Comparison of ENCODE assay signal across 24 cellular contexts in genomic region chr9:112325127-112325526, GRCh38.
"Had no signal": no experiment of that assay in that cellular context is flagged by ENCODE, and none has a peak within 500 bp of the region (broad histone marks: within the 10 kb centered on the region; RNA-seq: fewer than 3 reads in every experiment).

No MANE protein-coding gene starts in this region.

- H3K27ac ChIP-seq: colonic mucosa, lower lobe of right lung, prostate gland, right atrium auricular region, tibial artery, vagina had no signal

- H3K36me3 ChIP-seq: colonic mucosa, lower lobe of right lung, prostate gland, vagina had no signal

- H3K9me3 ChIP-seq: colonic mucosa, lower lobe of right lung, prostate gland, vagina had no signal

- H3K27ac Mint-ChIP-seq: activated naive CD4-positive, alpha-beta T cell treated with anti-CD3 and anti-CD28 coated beads for 36 hours; activated T-helper 2 cell treated with anti-CD3 and anti-CD28 coated beads, Interferon-gamma antibody, Interleukin-2, Interleukin-4, amounts not matched to agents 10 μg/mL and 5 μg/mL and 100 μg/mL, durations not matched to agents 14 hours and 24 hours and 36 hours had no signal

- H3K4me3 Mint-ChIP-seq: activated CD4-positive, alpha-beta T cell treated with anti-CD3 and anti-CD28 coated beads, Interleukin-2, amount 10 ng/mL, durations not matched to agents 24 days and 14 days; activated CD8-positive, alpha-beta T cell treated with anti-CD3 and anti-CD28 coated beads for 36 hours; activated naive CD4-positive, alpha-beta T cell treated with anti-CD3 and anti-CD28 coated beads for 36 hours; activated naive CD8-positive, alpha-beta T cell treated with anti-CD3 and anti-CD28 coated beads, Interleukin-2, amount 50 U/mL, for 24 hours; nephron progenitor cell had no signal

- H3K27me3 ChIP-seq: colonic mucosa, right atrium auricular region, tibial artery, vagina had no signal

- H3K4me3 ChIP-seq: colonic mucosa, lower lobe of right lung, prostate gland, right atrium auricular region, tibial artery, vagina had no signal

- H3K27me3 Mint-ChIP-seq: activated CD4-positive, alpha-beta T cell treated with anti-CD3 and anti-CD28 coated beads, Interleukin-2, amount 10 ng/mL, durations not matched to agents 24 days and 14 days; activated CD8-positive, alpha-beta T cell treated with anti-CD3 and anti-CD28 coated beads for 36 hours; activated naive CD8-positive, alpha-beta T cell treated with anti-CD3 and anti-CD28 coated beads, Interleukin-2, amount 50 U/mL, for 24 hours; brain had no signal

- ATAC-seq: activated CD8-positive, alpha-beta T cell treated with anti-CD3 and anti-CD28 coated beads for 36 hours; activated naive CD8-positive, alpha-beta T cell treated with anti-CD3 and anti-CD28 coated beads, Interleukin-2, amount 50 U/mL, for 24 hours; left cardiac atrium; lower lobe of right lung; stimulated activated naive CD8-positive, alpha-beta T cell treated with anti-CD3 and anti-CD28 coated beads, Interleukin-15, Interleukin-2, amounts not matched to agents 100 U/mL and 50 U/mL, for 24 hours had no signal

- DNase-seq: activated CD4-positive, alpha-beta T cell treated with anti-CD3 and anti-CD28 coated beads, Interleukin-2, amount 10 ng/mL, durations not matched to agents 24 days and 14 days; activated CD8-positive, alpha-beta T cell treated with anti-CD3 and anti-CD28 coated beads for 36 hours; activated naive CD4-positive, alpha-beta T cell treated with anti-CD3 and anti-CD28 coated beads for 36 hours; activated naive CD8-positive, alpha-beta T cell treated with anti-CD3 and anti-CD28 coated beads, Interleukin-2, amount 50 U/mL, for 24 hours; activated T-cell treated with anti-CD3 and anti-CD28 coated beads, Interleukin-2, amount 50 U/mL, for 1 hour; anterior cingulate cortex; caudate nucleus; colonic mucosa; erythroblast; left cardiac atrium; lower lobe of right lung; nephron progenitor cell; occipital lobe; stimulated activated CD4-positive, alpha-beta T cell treated with anti-CD3 and anti-CD28 coated beads, Interleukin-12 subunit alpha, Interleukin-12 subunit beta, amount 100 ng/mL, for 4 hours; stimulated activated CD4-positive, alpha-beta T cell treated with anti-CD3 and anti-CD28 coated beads, Interleukin-1b, Interleukin-23, amount 100 ng/mL, for 48 hours; stimulated activated CD8-positive, alpha-beta memory T cell treated with anti-CD3 and anti-CD28 coated beads, Interleukin-4, amount 100 ng/mL, for 48 hours; stimulated activated naive CD8-positive, alpha-beta T cell treated with anti-CD3 and anti-CD28 coated beads, Interleukin-15, Interleukin-2, amounts not matched to agents 100 U/mL and 50 U/mL, for 24 hours; substantia nigra; tibial artery had no signal

- H3K4me1 ChIP-seq: prostate gland, right atrium auricular region had no signal
